Comparison of ENCODE assay signal across 8 cellular contexts in genomic region chr1:28507646-28508434, GRCh38. TPM values are rescaled to one million over a fixed set of nuclear protein-coding genes. Genes with fewer than 3 reads are reported as not detected.
DNase-seq lines count a peak whose midpoint lies in the region; ATAC-seq and TF ChIP-seq lines count a peak whose summit lies in the region.

No MANE protein-coding gene starts in this region.

- H2AFZ ChIP-seq in neural progenitor cell (replicated peaks), result no peak overlapping the region

- no peaks in the 10 kb centered on the region for H3K9me3 Mint-ChIP-seq in CD8-positive, alpha-beta memory T cell
- H3K9me3 Mint-ChIP-seq in chondrocyte (ENCODE audit: low read depth), result no peaks in the 10 kb centered on the region
- no peaks in the 10 kb centered on the region for H3K9me3 Mint-ChIP-seq in neural progenitor cell

- H3K36me3 Mint-ChIP-seq in CD8-positive, alpha-beta memory T cell, result peaks cover 4 to 73% (median 23%) of the 10 kb centered on the region in 3 donors
- H3K36me3 Mint-ChIP-seq in chondrocyte (ENCODE audit: low read depth) (peaks cover 53% of the 10 kb centered on the region), neural progenitor cell (peaks cover 38% of the 10 kb centered on the region)

- H3K4me1 Mint-ChIP-seq in CD8-positive, alpha-beta memory T cell, result peaks cover 54 to 66% (median 65%) of the 10 kb centered on the region in 3 donors
- peaks cover 51% of the 10 kb centered on the region for H3K4me1 Mint-ChIP-seq in chondrocyte (ENCODE audit: low read depth)
- peaks cover 46% of the 10 kb centered on the region for H3K4me1 Mint-ChIP-seq in neural progenitor cell

- no peaks in the 10 kb centered on the region for H3K27me3 ChIP-seq in CD8-positive, alpha-beta memory T cell (ENCODE audit: insufficient read depth, low read length, poor library complexity, severe bottlenecking)
- H3K27me3 ChIP-seq in neural progenitor cell, result no peaks in the 10 kb centered on the region

- H3K79me2 ChIP-seq in neural progenitor cell (ENCODE audit: low read depth), result peaks cover 61% of the 10 kb centered on the region

- H3K4me1 ChIP-seq in CD8-positive, alpha-beta memory T cell (ENCODE audit: insufficient read depth, low read length), result peaks cover 47% of the 10 kb centered on the region
- peaks cover 26% of the 10 kb centered on the region for H3K4me1 ChIP-seq in neural progenitor cell

- H3F3A ChIP-seq in neural progenitor cell (ENCODE audit: low read depth), result peaks cover 69% of the 10 kb centered on the region

- no peaks in the 10 kb centered on the region for H3K9me3 ChIP-seq in CD8-positive, alpha-beta memory T cell (ENCODE audit: low read length)
- H3K9me3 ChIP-seq in neural progenitor cell (ENCODE audit: low read depth), result no peaks in the 10 kb centered on the region

- H3K4me2 ChIP-seq in neural progenitor cell, result peak overlapping the region; percentile 85

- H3K4me3 ChIP-seq in CD8-positive, alpha-beta memory T cell (ENCODE audit: low read length), result peak overlapping the region; percentile 99
- H3K4me3 ChIP-seq in neural progenitor cell, result peak overlapping the region; percentile 83

- H3K27ac ChIP-seq in CD8-positive, alpha-beta memory T cell (ENCODE audit: low read depth, low read length), result peak overlapping the region; percentile 90
- peak overlapping the region; percentile 91 for H3K27ac ChIP-seq in neural progenitor cell

- H3K9ac ChIP-seq in neural progenitor cell, result peak overlapping the region; percentile 79

- POLR2A ChIA-PET in CD8-positive, alpha-beta memory T cell (lab: Charles Lee), result interaction anchor here (0.5 to 3.7 kb wide), 8 partner anchors 9 to 261 kb away, joined by 3 to 28 read pairs (median 8); partner anchors contain the start of genes GMEB1, RNU11 and TRNAU1AP

- H3K36me3 ChIP-seq in CD8-positive, alpha-beta memory T cell (ENCODE audit: insufficient read depth, low read length), result peaks cover 33% of the 10 kb centered on the region
- H3K36me3 ChIP-seq in neural progenitor cell, result peaks cover 25% of the 10 kb centered on the region

- DNase-seq in CD8-positive, alpha-beta memory T cell, result no peak
- DNase-seq in NAMALWA (ENCODE audit: low spot score) (peak; percentile 35), chondrocyte (ENCODE audit: low spot score) (no peak), neural progenitor cell (ENCODE audit: low spot score) (no peak), NCI-H1105 (lab: John Stamatoyannopoulos, UW) (no peak), retina (no peak)

- ATAC-seq in GM19452 (IDR thresholded peaks at IDR 0.05; ENCODE audit: unreplicated experiment) (no peak), GM18867 (IDR thresholded peaks at IDR 0.05; ENCODE audit: unreplicated experiment) (no peak)

- H3K27me3 Mint-ChIP-seq in CD8-positive, alpha-beta memory T cell, result peaks cover 0 to 6% of the 10 kb centered on the region in 2 donors
- H3K27me3 Mint-ChIP-seq in chondrocyte (ENCODE audit: low read depth), result no peaks in the 10 kb centered on the region
- peaks cover 2% of the 10 kb centered on the region for H3K27me3 Mint-ChIP-seq in neural progenitor cell (ENCODE audit: insufficient read depth, low read depth)

- no peak for TF ChIP-seq CTCF in chondrocyte (IDR thresholded peaks at IDR 0.05)
- no peak for TF ChIP-seq CTCF in neural progenitor cell (IDR thresholded peaks at IDR 0.05)

- peak overlapping the region; percentile 89 to 99 (median 96) for H3K27ac Mint-ChIP-seq in CD8-positive, alpha-beta memory T cell
- H3K27ac Mint-ChIP-seq in chondrocyte (ENCODE audit: unreplicated experiment) (peak overlapping the region; percentile 97), neural progenitor cell (no peak overlapping the region)

- CTCF ChIA-PET in CD8-positive, alpha-beta memory T cell (lab: Charles Lee), result interaction anchor here (0.8 to 2.9 kb wide), 6 partner anchors 9 to 259 kb away, joined by 3 to 12 read pairs (median 6); partner anchors contain the start of genes TAF12 and YTHDF2

- H4K20me1 ChIP-seq in neural progenitor cell (ENCODE audit: low read depth), result peaks cover 49% of the 10 kb centered on the region

- peak overlapping the region; percentile 93 to 99 (median 97) for H3K4me3 Mint-ChIP-seq in CD8-positive, alpha-beta memory T cell
- peak overlapping the region; percentile 98 for H3K4me3 Mint-ChIP-seq in chondrocyte (ENCODE audit: unreplicated experiment)
- peak overlapping the region; percentile 97 for H3K4me3 Mint-ChIP-seq in neural progenitor cell

RNA-seq across cellular contexts. Expression of gene RCC1, which starts 2.0 kb away (rescaled TPM):
- total RNA-seq in CD8-positive, alpha-beta memory T cell, result 100 to 1,000 TPM; 115 to 116 TPM
- 14.0 TPM for polyA plus RNA-seq in CD8-positive, alpha-beta memory T cell
- total RNA-seq in chondrocyte, result 18.8 to 20.5 TPM (median 20.5 TPM) in 3 replicates
- total RNA-seq in neural progenitor cell (ENCODE audit: low replicate concordance), result 34.8 and 62.3 TPM in 2 replicates

RNA-seq across cellular contexts. Expression of gene TRNAU1AP, which starts 45.0 kb away (rescaled TPM):
- 10 to 100 TPM; 46.0 to 49.6 TPM for total RNA-seq in CD8-positive, alpha-beta memory T cell
- polyA plus RNA-seq in CD8-positive, alpha-beta memory T cell, result 26.6 TPM
- 19.6 to 21.5 TPM (median 20.3 TPM) in 3 replicates for total RNA-seq in chondrocyte
- 43.9 and 50.0 TPM in 2 replicates for total RNA-seq in neural progenitor cell (ENCODE audit: low replicate concordance)
